8 cellular contexts compared by ENCODE assay signal in genomic region chr6:163413054-163413344, GRCh38. TPM values are rescaled to one million over a fixed set of nuclear protein-coding genes. Genes with fewer than 3 reads are reported as not detected.
DNase-seq lines count a peak whose midpoint lies in the region; ATAC-seq and TF ChIP-seq lines count a peak whose summit lies in the region.

No MANE protein-coding gene starts in this region.

- peaks cover 22% of the 10 kb centered on the region for H3K4me1 Mint-ChIP-seq in Caco-2 (ENCODE audit: low read depth, unreplicated experiment)

- TF ChIP-seq CTCF in Caco-2 (IDR thresholded peaks at IDR 0.05; ENCODE audit: insufficient read depth in 1 of 2, low read depth in 1 of 2, low read length in 1 of 2, severe bottlenecking in 1 of 2, unreplicated experiment in 1 of 2), result no peak
- no peak for TF ChIP-seq CTCF in OCI-LY7 (conservative IDR thresholded peaks at IDR 0.05; ENCODE audit: low read length)
- no peak for TF ChIP-seq CTCF in osteoblast (IDR thresholded peaks at IDR 0.05; ENCODE audit: extremely low read depth, low read depth, low read length)

- intact Hi-C loops in Caco-2 (cut with micrococcal nuclease; ENCODE audit: unreplicated experiment), result loop anchor here (2.0 kb wide), 1 partner anchor 556 kb away; no protein-coding TSS in a partner anchor
- intact Hi-C loops in OCI-LY7 (cut with micrococcal nuclease; ENCODE audit: unreplicated experiment), result loop anchor here (5.0 kb wide), 1 partner anchor 686 kb away; the partner anchor contains the start of genes PACRG and PRKN
- intact Hi-C loops in head of caudate nucleus (cut with DNase I), result loop anchor here (5.0 kb wide), 3 partner anchors 61 to 556 kb away; no protein-coding TSS in a partner anchor

- no peaks in the 10 kb centered on the region for H3K9me3 Mint-ChIP-seq in Caco-2 (ENCODE audit: unreplicated experiment)

- H3K4me3 Mint-ChIP-seq in Caco-2 (ENCODE audit: unreplicated experiment), result peak overlapping the region; percentile 87

- POLR2A ChIA-PET in Caco-2 (lab: Charles Lee), result no interaction called here
- POLR2A ChIA-PET in OCI-LY7 (lab: Charles Lee), result no interaction called here

- H3K36me3 ChIP-seq in Caco-2 (ENCODE audit: control insufficient read depth, insufficient read depth, low read length) (no peaks in the 10 kb centered on the region), OCI-LY7 (ENCODE audit: insufficient read depth, low read length) (no peaks in the 10 kb centered on the region), endocrine pancreas (ENCODE audit: control insufficient read depth, insufficient read depth, low read length) (no peaks in the 10 kb centered on the region), osteoblast (ENCODE audit: insufficient read depth, low read length) (no peaks in the 10 kb centered on the region)

- H3K9ac ChIP-seq in endocrine pancreas (ENCODE audit: control insufficient read depth, insufficient read depth, low read length), result peak overlapping the region; percentile 65

- no peaks in the 10 kb centered on the region for H3K27me3 Mint-ChIP-seq in Caco-2 (ENCODE audit: insufficient read depth, unreplicated experiment)

- BruUV-seq in Caco-2 (replicated peaks; lab: Mats Ljungman, UMichigan) (TSS peak; percentile 79), OCI-LY7 (replicated peaks; lab: Mats Ljungman, UMichigan) (TSS peak; percentile 70)

- H3K4me1 ChIP-seq in Caco-2 (peaks cover 30% of the 10 kb centered on the region), OCI-LY7 (ENCODE audit: insufficient read depth, low read length, poor library complexity, severe bottlenecking) (peaks cover 18% of the 10 kb centered on the region), endocrine pancreas (ENCODE audit: control insufficient read depth, insufficient read depth, low read length) (peaks cover 11% of the 10 kb centered on the region), osteoblast (ENCODE audit: insufficient read depth, low read length) (peaks cover 9% of the 10 kb centered on the region)

- no peaks in the 10 kb centered on the region for H3K9me2 ChIP-seq in OCI-LY7 (ENCODE audit: insufficient read depth, low read length)

- H2AFZ ChIP-seq in OCI-LY7 (ENCODE audit: low read length), result peak overlapping the region; percentile 67; the same call in 1 of the 2 replicates
- H2AFZ ChIP-seq in osteoblast (ENCODE audit: low read length), result peak overlapping the region; percentile 94

- peak overlapping the region; percentile 83 for H3K4me3 ChIP-seq in Caco-2 (ENCODE audit: low read depth, low read length)
- H3K4me3 ChIP-seq in OCI-LY7 (ENCODE audit: low read depth, low read length, poor library complexity, severe bottlenecking), result peak overlapping the region; percentile 72
- H3K4me3 ChIP-seq in endocrine pancreas (ENCODE audit: control insufficient read depth, insufficient read depth, low read length), result peak overlapping the region; percentile 98
- peak overlapping the region; percentile 83 for H3K4me3 ChIP-seq in osteoblast (ENCODE audit: insufficient read depth, low read length)

- H3K36me3 Mint-ChIP-seq in Caco-2 (ENCODE audit: insufficient read depth, unreplicated experiment), result peaks cover 24% of the 10 kb centered on the region

- CTCF ChIA-PET in Caco-2 (lab: Charles Lee) (no interaction called here), OCI-LY7 (lab: Charles Lee; ENCODE audit: unreplicated experiment) (no interaction called here)

- H3K4me2 ChIP-seq in OCI-LY7 (ENCODE audit: low read length) (peak overlapping the region; percentile 65), osteoblast (ENCODE audit: insufficient read depth, low read length) (peak overlapping the region; percentile 97)

- DNase-seq in Caco-2 (no peak), OCI-LY7 (ENCODE audit: low spot score) (no peak), osteoblast (ENCODE audit: insufficient read length, low spot score, missing footprints) (no peak), NCI-H1105 treated with DMSO at 0.1 percent for 48 hours (lab: John Stamatoyannopoulos, UW) (no peak), head of caudate nucleus (no peak), CD1c-positive myeloid dendritic cell (ENCODE audit: extremely low spot score) (no peak)

- peak overlapping the region; percentile 85 for H3K27ac Mint-ChIP-seq in Caco-2 (ENCODE audit: unreplicated experiment)

- H3K27ac ChIP-seq in OCI-LY7 (ENCODE audit: low read depth, low read length, poor library complexity, severe bottlenecking), result no peak overlapping the region
- peak overlapping the region; percentile 88 for H3K27ac ChIP-seq in osteoblast (ENCODE audit: low read depth, low read length)

- H3K27me3 ChIP-seq in Caco-2 (replicated peaks; ENCODE audit: control insufficient read depth, insufficient read depth, low read length) (no peaks in the 10 kb centered on the region), endocrine pancreas (ENCODE audit: control insufficient read depth, insufficient read depth, low read length) (no peaks in the 10 kb centered on the region), osteoblast (ENCODE audit: insufficient read depth, low read length) (no peaks in the 10 kb centered on the region)

- H3K9me3 ChIP-seq in Caco-2 (no peaks in the 10 kb centered on the region), OCI-LY7 (ENCODE audit: low read length) (no peaks in the 10 kb centered on the region), endocrine pancreas (ENCODE audit: control insufficient read depth, low read length) (no peaks in the 10 kb centered on the region), osteoblast (ENCODE audit: low read depth, low read length) (no peaks in the 10 kb centered on the region)

- peaks cover 21% of the 10 kb centered on the region for H4K20me1 ChIP-seq in OCI-LY7 (ENCODE audit: insufficient read depth, low read length)
- H4K20me1 ChIP-seq in osteoblast (ENCODE audit: insufficient read depth, low read length), result peaks cover 8% of the 10 kb centered on the region

- ATAC-seq in HG03354 (IDR thresholded peaks at IDR 0.05; ENCODE audit: poor library complexity, severe bottlenecking, unreplicated experiment), result no peak

- peaks cover 24% of the 10 kb centered on the region for H3K79me2 ChIP-seq in OCI-LY7 (ENCODE audit: insufficient read depth, low read depth, low read length)
- peaks cover 31% of the 10 kb centered on the region for H3K79me2 ChIP-seq in osteoblast (ENCODE audit: insufficient read depth, low read length)

RNA-seq across cellular contexts. Expression of gene QKI, which starts 1.5 kb away (rescaled TPM):
- total RNA-seq in Caco-2 (2022) (117 and 134 TPM in 2 replicates), OCI-LY7 (2022) (72.7 and 74.5 TPM in 2 replicates), osteoblast (205 and 212 TPM in 2 replicates)
- total RNA-seq in OCI-LY7 (2014; rRNA removed; shearing (Covaris generic)), result 54.4 and 55.4 TPM in 2 replicates
